In genomic region chr7:75608451-75609122, GRCh38 we compare ENCODE assay signal across 1 cellular context.
TF ChIP-seq lines count a peak whose summit lies in the region.

No MANE protein-coding gene starts in this region.

TF ChIP-seq in SK-N-SH treated with all-trans-retinoic acid at 6 μM for 48 hours, 23 proteins besides CTCF, POLR2A, EP300 and RAD21 (continued from another document):
- TF ChIP-seq POU6F1 (CRISPR knock-in tag; IDR thresholded peaks at IDR 0.05; ENCODE audit: borderline replicate concordance, low read depth), result no peak
